8 cellular contexts compared by ENCODE assay signal in the genomic region with DNA sequence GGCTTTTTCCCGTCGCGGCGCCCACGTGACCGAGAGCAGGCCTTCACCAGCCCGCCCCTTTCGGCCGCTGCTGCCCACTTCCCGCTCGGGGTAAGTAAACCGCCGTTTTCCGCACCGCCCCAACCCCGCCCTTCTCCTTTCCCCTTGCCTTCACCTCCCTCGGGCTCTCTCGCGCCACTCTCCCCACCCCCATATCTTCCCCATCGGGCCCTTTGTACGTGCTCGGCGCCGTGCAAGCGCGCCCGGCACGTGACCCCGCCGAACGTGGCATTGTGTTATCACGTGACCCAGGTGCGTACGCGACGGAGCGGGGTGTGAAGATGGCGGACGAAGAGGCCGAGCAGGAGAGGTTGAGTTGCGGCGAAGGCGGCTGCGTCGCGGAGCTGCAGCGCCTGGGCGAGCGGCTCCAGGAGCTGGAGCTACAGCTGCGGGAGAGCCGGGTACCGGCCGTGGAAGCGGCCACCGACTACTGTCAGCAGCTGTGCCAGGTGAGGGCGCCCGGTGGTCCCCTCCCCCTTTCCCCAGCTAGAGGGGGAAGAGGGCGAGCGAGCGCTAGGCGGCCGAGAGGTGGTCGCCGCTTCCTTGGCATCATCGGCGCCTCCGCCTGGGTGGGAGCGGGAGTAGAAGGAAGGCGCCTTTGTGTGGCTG. TPM values are rescaled to one million over a fixed set of nuclear protein-coding genes. Genes with fewer than 3 reads are reported as not detected.
DNase-seq lines count a peak whose midpoint lies in the region; ATAC-seq and TF ChIP-seq lines count a peak whose summit lies in the region.

A gene (plus strand): TSS at position 294 of the 648 bp plus-strand sequence. CDS start 27 bp downstream, at position 321.

- H3F3A ChIP-seq in PC-9 (ENCODE audit: insufficient read depth, low read depth) = no peaks in the 10 kb centered on the region

- peak; percentile 70 for ATAC-seq in GM21576 (IDR thresholded peaks at IDR 0.05; ENCODE audit: unreplicated experiment)

- H3K79me2 ChIP-seq in PC-9 (ENCODE audit: low read depth) = peaks cover 50% of the 10 kb centered on the region

- H3K27ac ChIP-seq in PC-9 = peak within 1 kb of the TSS; percentile 51

- H3K4me2 ChIP-seq in PC-9 = peak within 1 kb of the TSS; percentile 84

- H3K9ac ChIP-seq in mucosa of stomach (ENCODE audit: low read length) = peak within 1 kb of the TSS; percentile 78

- no peak for TF ChIP-seq CTCF in PC-9 (conservative IDR thresholded peaks at IDR 0.05)

- TF ChIP-seq RAD21 in Ishikawa (IDR thresholded peaks at IDR 0.05; ENCODE audit: low read depth) = no peak

- H3K9me3 ChIP-seq in PC-9 (ENCODE audit: insufficient read depth, low read depth) (no peaks in the 10 kb centered on the region), mucosa of stomach (ENCODE audit: control insufficient read depth, low read length) (no peaks in the 10 kb centered on the region)

- POLR2A ChIA-PET in PC-9 (lab: Charles Lee; ENCODE audit: unreplicated experiment) = interaction anchor here (0.6 kb wide), 1 partner anchor 71 kb away, joined by 4 read pairs; no protein-coding TSS in a partner anchor

- H2AFZ ChIP-seq in PC-9 = peak within 1 kb of the TSS; percentile 95

- TSS peak; percentile 76 for BruUV-seq in PC-9 (replicated peaks; lab: Mats Ljungman, UMichigan)

- CTCF ChIA-PET in PC-9 (lab: Charles Lee) = no interaction called here

- H3K4me3 ChIP-seq in PC-9 = peak within 1 kb of the TSS; percentile 58
- peak within 1 kb of the TSS; percentile 49 for H3K4me3 ChIP-seq in mucosa of stomach (ENCODE audit: low read length)

- H3K9me2 ChIP-seq in PC-9 (ENCODE audit: insufficient read depth) = no peaks in the 10 kb centered on the region

- TF ChIP-seq POLR2A in erythroblast (IDR thresholded peaks at IDR 0.05; ENCODE audit: low read length) = peak; percentile 57

- TF ChIP-seq EP300 in Ishikawa (IDR thresholded peaks at IDR 0.05; ENCODE audit: borderline replicate concordance) = peak; percentile 53; the same call in 1 of the 2 replicates

- H3K36me3 ChIP-seq in PC-9 (ENCODE audit: low read depth) (no peaks in the 10 kb centered on the region), mucosa of stomach (ENCODE audit: control insufficient read depth, insufficient read depth, low read length) (no peaks in the 10 kb centered on the region)

- intact Hi-C loops in PC-9 (cut with micrococcal nuclease; ENCODE audit: unreplicated experiment) = loop anchor here (1.0 to 5.0 kb wide), 2 partner anchors 58 to 82 kb away; no protein-coding TSS in a partner anchor

- H3K27me3 ChIP-seq in PC-9 (ENCODE audit: insufficient read depth, low read depth) (no peaks in the 10 kb centered on the region), mucosa of stomach (ENCODE audit: control insufficient read depth, insufficient read depth, low read length) (no peaks in the 10 kb centered on the region)

- H4K20me1 ChIP-seq in PC-9 (ENCODE audit: insufficient read depth) = peaks cover 32% of the 10 kb centered on the region

- DNase-seq in DMS114 treated with DMSO at 0.1 percent for 48 hours (lab: John Stamatoyannopoulos, UW; ENCODE audit: unreplicated experiment) (peak; percentile 87), PC-9 (peak; percentile 82 to 95), erythroblast (lab: John Stamatoyannopoulos, UW) (peak; percentile 94 to 96)
- peak; percentile 91 for DNase-seq in activated T-cell treated with anti-CD3 and anti-CD28 coated beads, Interleukin-2, amount 50 U/mL, for 1 hour
- DNase-seq in stimulated activated CD8-positive, alpha-beta memory T cell treated with anti-CD3 and anti-CD28 coated beads, Interleukin-7, amount 100 ng/mL, for 1 hour (ENCODE audit: low read depth in 2 of 2) = peak; percentile 83 to 87

- H3K4me1 ChIP-seq in PC-9 (replicated peaks; ENCODE audit: insufficient read depth) (peaks cover 17% of the 10 kb centered on the region), mucosa of stomach (ENCODE audit: control insufficient read depth, insufficient read depth, low read length) (peaks cover 10% of the 10 kb centered on the region)

TF ChIP-seq in Ishikawa, 13 proteins besides CTCF, POLR2A, EP300 and RAD21:
- peak; percentile 51; the same call in 1 of the 2 replicates for TF ChIP-seq EGR1 (IDR thresholded peaks at IDR 0.05)
- no peak for TF ChIP-seq NFIC (IDR thresholded peaks at IDR 0.05)
- TF ChIP-seq, protein P1, sequence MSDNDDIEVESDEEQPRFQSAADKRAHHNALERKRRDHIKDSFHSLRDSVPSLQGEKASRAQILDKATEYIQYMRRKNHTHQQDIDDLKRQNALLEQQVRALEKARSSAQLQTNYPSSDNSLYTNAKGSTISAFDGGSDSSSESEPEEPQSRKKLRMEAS (IDR thresholded peaks at IDR 0.05) = peak; percentile 99
- TF ChIP-seq, protein P2, sequence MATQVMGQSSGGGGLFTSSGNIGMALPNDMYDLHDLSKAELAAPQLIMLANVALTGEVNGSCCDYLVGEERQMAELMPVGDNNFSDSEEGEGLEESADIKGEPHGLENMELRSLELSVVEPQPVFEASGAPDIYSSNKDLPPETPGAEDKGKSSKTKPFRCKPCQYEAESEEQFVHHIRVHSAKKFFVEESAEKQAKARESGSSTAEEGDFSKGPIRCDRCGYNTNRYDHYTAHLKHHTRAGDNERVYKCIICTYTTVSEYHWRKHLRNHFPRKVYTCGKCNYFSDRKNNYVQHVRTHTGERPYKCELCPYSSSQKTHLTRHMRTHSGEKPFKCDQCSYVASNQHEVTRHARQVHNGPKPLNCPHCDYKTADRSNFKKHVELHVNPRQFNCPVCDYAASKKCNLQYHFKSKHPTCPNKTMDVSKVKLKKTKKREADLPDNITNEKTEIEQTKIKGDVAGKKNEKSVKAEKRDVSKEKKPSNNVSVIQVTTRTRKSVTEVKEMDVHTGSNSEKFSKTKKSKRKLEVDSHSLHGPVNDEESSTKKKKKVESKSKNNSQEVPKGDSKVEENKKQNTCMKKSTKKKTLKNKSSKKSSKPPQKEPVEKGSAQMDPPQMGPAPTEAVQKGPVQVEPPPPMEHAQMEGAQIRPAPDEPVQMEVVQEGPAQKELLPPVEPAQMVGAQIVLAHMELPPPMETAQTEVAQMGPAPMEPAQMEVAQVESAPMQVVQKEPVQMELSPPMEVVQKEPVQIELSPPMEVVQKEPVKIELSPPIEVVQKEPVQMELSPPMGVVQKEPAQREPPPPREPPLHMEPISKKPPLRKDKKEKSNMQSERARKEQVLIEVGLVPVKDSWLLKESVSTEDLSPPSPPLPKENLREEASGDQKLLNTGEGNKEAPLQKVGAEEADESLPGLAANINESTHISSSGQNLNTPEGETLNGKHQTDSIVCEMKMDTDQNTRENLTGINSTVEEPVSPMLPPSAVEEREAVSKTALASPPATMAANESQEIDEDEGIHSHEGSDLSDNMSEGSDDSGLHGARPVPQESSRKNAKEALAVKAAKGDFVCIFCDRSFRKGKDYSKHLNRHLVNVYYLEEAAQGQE (IDR thresholded peaks at IDR 0.05; ENCODE audit: low read depth) = no peak
- TF ChIP-seq, protein P3, sequence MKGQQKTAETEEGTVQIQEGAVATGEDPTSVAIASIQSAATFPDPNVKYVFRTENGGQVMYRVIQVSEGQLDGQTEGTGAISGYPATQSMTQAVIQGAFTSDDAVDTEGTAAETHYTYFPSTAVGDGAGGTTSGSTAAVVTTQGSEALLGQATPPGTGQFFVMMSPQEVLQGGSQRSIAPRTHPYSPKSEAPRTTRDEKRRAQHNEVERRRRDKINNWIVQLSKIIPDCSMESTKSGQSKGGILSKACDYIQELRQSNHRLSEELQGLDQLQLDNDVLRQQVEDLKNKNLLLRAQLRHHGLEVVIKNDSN (IDR thresholded peaks at IDR 0.05) = peak; percentile 96
- peak; percentile 18; the same call in 1 of the 2 replicates for TF ChIP-seq FOXM1 (IDR thresholded peaks at IDR 0.05; ENCODE audit: borderline replicate concordance, low read depth)
- 0 out of 2 replicates have a peak, but pooled peaks have one; percentile 37 for TF ChIP-seq CREB1 (IDR thresholded peaks at IDR 0.05; ENCODE audit: low read depth)
- no peak for TF ChIP-seq CEBPB (IDR thresholded peaks at IDR 0.05)
- TF ChIP-seq YY1 (IDR thresholded peaks at IDR 0.05; ENCODE audit: low read depth) = peak; percentile 96
- TF ChIP-seq TCF12 (IDR thresholded peaks at IDR 0.05; ENCODE audit: low read depth) = peak; percentile 65
- TF ChIP-seq TAF1 (IDR thresholded peaks at IDR 0.05; ENCODE audit: low read depth) = peak; percentile 88
- TF ChIP-seq ZBTB7A (IDR thresholded peaks at IDR 0.05; ENCODE audit: low read depth) = peak; percentile 26; the same call in 1 of the 2 replicates
- TF ChIP-seq TEAD4 (IDR thresholded peaks at IDR 0.05) = peak; percentile 30

RNA-seq across cellular contexts. Expression of the gene that starts here (rescaled TPM):
- 29.2 and 34.1 TPM in 2 replicates for total RNA-seq in PC-9 (2021)

Comparison
In these comparisons a context has a peak if more than half of its experiments do, and no peak if none do; other contexts are left out.
1. Peak in every context shown above with its lines: DNase-seq, ATAC-seq, H3K4me3 ChIP-seq and H3K27ac ChIP-seq.